19 cellular contexts compared by ENCODE assay signal in the genomic region with DNA sequence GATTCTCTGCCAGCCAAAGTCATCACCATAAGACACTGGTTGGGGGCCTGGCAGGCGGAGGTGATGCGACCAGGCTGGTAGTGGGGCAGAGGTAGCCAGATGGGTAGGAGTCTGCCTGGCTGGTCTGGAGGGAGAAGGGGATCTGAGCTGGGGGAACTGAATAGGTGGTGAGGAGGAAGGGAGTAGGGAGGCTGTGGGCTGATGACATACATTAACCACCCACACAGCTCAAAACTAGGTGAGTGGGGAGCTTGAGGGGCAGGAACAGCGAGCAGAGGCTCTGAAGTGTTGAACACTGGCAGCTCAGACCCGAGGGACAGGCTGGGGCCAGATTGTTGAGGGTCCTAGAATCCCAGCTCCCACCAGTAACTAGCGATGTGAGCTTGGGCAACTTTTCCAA.
A peak's percentile ranks its signal among the peaks of the same experiment; 100 is the strongest.
DNase-seq lines count a peak whose midpoint lies in the region; ATAC-seq and TF ChIP-seq lines count a peak whose summit lies in the region.
"Had no signal": no experiment of that assay in that cellular context is flagged by ENCODE, and none has a peak within 500 bp of the region (broad histone marks: within the 10 kb centered on the region; RNA-seq: fewer than 3 reads in every experiment).

No MANE protein-coding gene starts in this region.

- H2BK15ac ChIP-seq in H9 (ENCODE audit: low read depth, low read length) (no peak overlapping the region), mesendoderm (replicated peaks; ENCODE audit: low read depth) (no peak overlapping the region)

- H3K9me3 ChIP-seq in H9 (ENCODE audit: control insufficient read depth, low read depth, low read length) (no peaks in the 10 kb centered on the region), thymus (ENCODE audit: control insufficient read depth) (no peaks in the 10 kb centered on the region), T-helper 17 cell (ENCODE audit: control insufficient read depth, low read length, poor library complexity, severe bottlenecking) (no peaks in the 10 kb centered on the region)

- peaks cover 10% of the 10 kb centered on the region for H3K27me3 Mint-ChIP-seq in H9 (ENCODE audit: low read depth)
- peaks cover 59% of the 10 kb centered on the region for H3K27me3 Mint-ChIP-seq in T-helper 17 cell

- H3K4me2 ChIP-seq in H9 (ENCODE audit: insufficient read depth, insufficient read length, low read length) (no peak overlapping the region), mesendoderm (ENCODE audit: low read length) (no peak overlapping the region)

- no peak overlapping the region for H4K91ac ChIP-seq in H9 (ENCODE audit: insufficient read length, low read depth, low read length)

- H3K4me3 ChIP-seq in mesendoderm (ENCODE audit: low read length), result no peak overlapping the region
- no peak overlapping the region for H3K4me3 ChIP-seq in thymus (ENCODE audit: low read length)
- H3K4me3 ChIP-seq: GM12878, K562 had no signal

- H3K4me3 Mint-ChIP-seq in H9 (no peak overlapping the region), T-helper 17 cell (no peak overlapping the region)
- H3K4me3 Mint-ChIP-seq: activated B cell treated with CpG ODN at 0.5 μM for 24 hours; activated naive CD4-positive, alpha-beta T cell treated with anti-CD3 and anti-CD28 coated beads for 36 hours; CD4-positive, alpha-beta T cell had no signal

- H3K36me3 Mint-ChIP-seq in H9 (ENCODE audit: insufficient read depth in 1 of 3, low read depth in 3 of 3) (no peaks in the 10 kb centered on the region; a peak in 1 of 7 replicates), T-helper 17 cell (ENCODE audit: low read depth) (peaks cover 9% of the 10 kb centered on the region)

- H2BK120ac ChIP-seq in H9 (ENCODE audit: low read depth, low read length, poor library complexity, severe bottlenecking) (no peak overlapping the region), mesendoderm (ENCODE audit: low read depth, low read length) (no peak overlapping the region)

- H3K79me2 ChIP-seq in H9 (ENCODE audit: insufficient read depth, low read length) (no peaks in the 10 kb centered on the region), mesendoderm (ENCODE audit: control insufficient read depth, insufficient read depth, low read length) (peaks cover 15% of the 10 kb centered on the region)

- DNase-seq in H9 (no peak), RWPE1 (ENCODE audit: low spot score) (no peak), mesendoderm (no peak), NCI-H82 (lab: John Stamatoyannopoulos, UW) (no peak), hypothalamus (lab: John Stamatoyannopoulos, UW) (no peak), T-helper 17 cell (no peak)
- DNase-seq: activated B cell treated with CpG ODN at 0.5 μM for 24 hours; activated CD4-positive, alpha-beta T cell treated with anti-CD3 and anti-CD28 coated beads, Interleukin-2, amount 50 U/mL, for 48 hours; activated naive CD4-positive, alpha-beta T cell treated with anti-CD3 and anti-CD28 coated beads for 36 hours; CD4-positive, alpha-beta T cell; effector memory CD4-positive, alpha-beta T cell; GOT3; NCI-H1048; NCI-H2029; T-helper 9 cell had no signal

- ATAC-seq in T-helper 17 cell, result no peak
- ATAC-seq: GM12878, K562, SK-N-SH treated with all-trans-retinoic acid at 6 μM for 48 hours had no signal

- no peak overlapping the region for H2AK5ac ChIP-seq in H9 (ENCODE audit: insufficient read length, low read length)
- no peak overlapping the region for H2AK5ac ChIP-seq in mesendoderm (ENCODE audit: low read length)

- no peak overlapping the region for H2AFZ ChIP-seq in H9 (ENCODE audit: low read length)

- H2BK5ac ChIP-seq in H9 (ENCODE audit: insufficient read length, low read length), result no peak overlapping the region
- no peak overlapping the region for H2BK5ac ChIP-seq in mesendoderm (ENCODE audit: low read length)

- H3K9me3 Mint-ChIP-seq in H9, result no peaks in the 10 kb centered on the region
- H3K9me3 Mint-ChIP-seq: activated B cell treated with CpG ODN at 0.5 μM for 24 hours; activated naive CD4-positive, alpha-beta T cell treated with anti-CD3 and anti-CD28 coated beads for 36 hours; CD4-positive, alpha-beta T cell had no signal

- no peak for TF ChIP-seq CTCF in H9 (conservative IDR thresholded peaks at IDR 0.05)
- no peak for TF ChIP-seq CTCF in RWPE1 (conservative IDR thresholded peaks at IDR 0.05; ENCODE audit: low read depth)

- H3K4me1 ChIP-seq in H9 (ENCODE audit: insufficient read depth, low read length) (peaks cover 13% of the 10 kb centered on the region; the same call in 1 of the 2 replicates), mesendoderm (ENCODE audit: control insufficient read depth, low read depth, low read length) (peaks cover 20% of the 10 kb centered on the region), thymus (ENCODE audit: control insufficient read depth, insufficient read depth, low read length) (peaks cover 43% of the 10 kb centered on the region)

- peak overlapping the region in 2 of 3 experiments; percentile 27 to 36; a peak in 3 of 7 replicates for H3K27ac Mint-ChIP-seq in H9
- H3K27ac Mint-ChIP-seq in T-helper 17 cell, result no peak overlapping the region
- H3K27ac Mint-ChIP-seq: activated B cell treated with CpG ODN at 0.5 μM for 24 hours; activated naive CD4-positive, alpha-beta T cell treated with anti-CD3 and anti-CD28 coated beads for 36 hours; CD4-positive, alpha-beta T cell had no signal

- H4K8ac ChIP-seq in H9 (replicated peaks; ENCODE audit: insufficient read length, low read depth, low read length), result no peak overlapping the region
- H4K8ac ChIP-seq in mesendoderm (ENCODE audit: low read depth, low read length), result no peak overlapping the region

- H3K14ac ChIP-seq in H9 (ENCODE audit: insufficient read depth, low read length), result no peak overlapping the region

- H3K18ac ChIP-seq in H9 (ENCODE audit: insufficient read length, low read depth, low read length) (no peak overlapping the region), mesendoderm (ENCODE audit: low read length) (no peak overlapping the region)

- WGBS in H9 (ENCODE audit: extremely low coverage, insufficient read length, low lambda C conversion rate), result no CpG with 5 or more reads among the region's 5 CpGs
- no CpG with 5 or more reads among the region's 5 CpGs for whole genome bisulfite sequencing in mesendoderm (ENCODE audit: extremely low coverage, insufficient coverage, low lambda C conversion rate)
- WGBS in thymus, result 70% methylated on average over 5 of the region's 5 CpGs

- H4K5ac ChIP-seq in H9 (ENCODE audit: insufficient read length, low read depth, low read length), result no peak overlapping the region
- H4K5ac ChIP-seq in mesendoderm (ENCODE audit: low read length), result no peak overlapping the region

- no peak overlapping the region for H3K56ac ChIP-seq in H9 (ENCODE audit: insufficient read length, low read depth, low read length)
- peak overlapping the region; percentile 53 for H3K56ac ChIP-seq in mesendoderm (ENCODE audit: low read length)

- H3K23me2 ChIP-seq in H9 (ENCODE audit: insufficient read length, low read depth, low read length, poor library complexity, severe bottlenecking), result peaks cover 10% of the 10 kb centered on the region

- POLR2A ChIA-PET in RWPE1 (lab: Yijun Ruan, JAX; ENCODE audit: low non-redundant PET), result no interaction called here

- H2BK20ac ChIP-seq in H9 (ENCODE audit: low read depth, low read length, poor library complexity, severe bottlenecking), result no peak overlapping the region

- H3T11ph ChIP-seq in H9 (ENCODE audit: low read length), result no peak overlapping the region

- H3K23ac ChIP-seq in H9 (ENCODE audit: insufficient read length, low read depth, low read length), result no peak overlapping the region
- no peak overlapping the region for H3K23ac ChIP-seq in mesendoderm (ENCODE audit: low read length)

- no peak overlapping the region for H3K4ac ChIP-seq in H9 (ENCODE audit: low read depth, low read length)
- H3K4ac ChIP-seq in mesendoderm (ENCODE audit: low read depth, low read length), result no peak overlapping the region

- H3K27me3 ChIP-seq in H9 (ENCODE audit: insufficient read depth, low read length) (no peaks in the 10 kb centered on the region), mesendoderm (ENCODE audit: insufficient read depth, low read length, poor library complexity) (no peaks in the 10 kb centered on the region), thymus (ENCODE audit: control insufficient read depth, insufficient read depth) (no peaks in the 10 kb centered on the region)

- no peaks in the 10 kb centered on the region for H3K36me3 ChIP-seq in mesendoderm (ENCODE audit: control insufficient read depth, insufficient read depth, low read length)
- H3K36me3 ChIP-seq in thymus (ENCODE audit: control insufficient read depth, insufficient read depth), result no peaks in the 10 kb centered on the region

- no peak overlapping the region for H2BK12ac ChIP-seq in H9 (ENCODE audit: insufficient read length, low read depth, low read length)

- H3K4me1 Mint-ChIP-seq in H9, result peaks cover 43 to 45% of the 10 kb centered on the region in 2 experiments
- H3K4me1 Mint-ChIP-seq in T-helper 17 cell, result peaks cover 2% of the 10 kb centered on the region

- H3K27ac ChIP-seq in H9 (ENCODE audit: insufficient read length, low read depth, low read length), result no peak overlapping the region
- H3K27ac ChIP-seq in RWPE1, result peak overlapping the region; percentile 47
- no peak overlapping the region for H3K27ac ChIP-seq in mesendoderm (ENCODE audit: low read depth, low read length)
- peak overlapping the region; percentile 78 for H3K27ac ChIP-seq in thymus (ENCODE audit: low read depth)

- H4K20me1 ChIP-seq in H9 (ENCODE audit: control insufficient read depth, insufficient read depth, insufficient read length), result no peaks in the 10 kb centered on the region

- H3K79me1 ChIP-seq in H9 (ENCODE audit: insufficient read depth, low read depth, low read length, poor library complexity, severe bottlenecking), result peaks cover 6% of the 10 kb centered on the region
- H3K79me1 ChIP-seq in mesendoderm (ENCODE audit: low read length), result peaks cover 39% of the 10 kb centered on the region

- CTCF ChIA-PET in RWPE1 (lab: Yijun Ruan, JAX), result interaction anchor here (0.6 to 1.3 kb wide), 2 partner anchors 11 to 71 kb away, joined by 3 to 4 read pairs; no protein-coding TSS in a partner anchor

- H3K9ac ChIP-seq in H9 (ENCODE audit: extremely low read depth, insufficient read length, low read length), result no peak overlapping the region
- no peak overlapping the region for H3K9ac ChIP-seq in mesendoderm (ENCODE audit: low read length)

Comparison
In these comparisons a context has a peak if more than half of its experiments do, and no peak if none do; other contexts are left out.
1. H3K27ac ChIP-seq: peak in RWPE1 (single experiment) and thymus (single experiment); none in H9 (single experiment) and mesendoderm (single experiment).